ENCODE assay signal across 8 cellular contexts in the genomic region with DNA sequence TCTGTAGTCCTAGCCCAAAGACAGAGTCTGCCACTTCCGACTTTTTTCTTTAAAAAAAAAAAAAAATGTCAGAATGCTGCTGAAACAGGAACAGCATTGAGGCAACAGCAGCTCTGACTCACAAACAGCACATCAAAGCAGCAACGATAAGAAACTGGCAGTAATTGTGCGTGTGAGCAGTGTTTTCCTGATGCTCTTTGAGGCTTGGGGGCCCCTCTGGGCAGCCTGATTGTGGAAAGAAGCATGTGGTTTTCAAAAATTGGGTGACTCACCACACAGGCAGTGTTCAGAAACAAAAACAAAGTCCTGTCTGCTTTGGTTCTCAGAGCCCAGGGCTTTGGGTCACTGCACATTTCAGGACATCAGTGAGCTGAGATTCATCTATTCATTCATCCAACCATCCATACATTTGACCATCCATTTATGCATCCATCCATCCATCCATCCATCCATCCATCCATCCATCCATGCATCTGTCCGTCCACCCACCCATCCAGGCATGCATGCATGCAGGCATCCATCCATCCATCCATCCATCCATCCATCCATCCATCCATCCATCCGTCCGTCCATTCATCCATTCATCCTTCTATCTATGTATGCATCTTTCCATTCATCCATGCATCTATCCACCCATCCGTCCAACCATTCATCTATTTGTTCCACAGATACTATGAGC.
DNase-seq lines count a peak whose midpoint lies in the region; ATAC-seq and TF ChIP-seq lines count a peak whose summit lies in the region.

No MANE protein-coding gene starts in this region.

- H3K4me3 Mint-ChIP-seq in T-helper 2 cell treated with Interferon-gamma antibody and Interleukin-4, amounts not matched to agents 5 μg/mL and 100 μg/mL, for 36 hours: peak overlapping the region; percentile 66

- H3K27ac Mint-ChIP-seq in T-helper 2 cell treated with Interferon-gamma antibody and Interleukin-4, amounts not matched to agents 5 μg/mL and 100 μg/mL, for 36 hours: peak overlapping the region; percentile 82

- peaks cover 22% of the 10 kb centered on the region for H3K9me3 Mint-ChIP-seq in T-helper 2 cell treated with Interferon-gamma antibody and Interleukin-4, amounts not matched to agents 5 μg/mL and 100 μg/mL, for 36 hours

- peak; percentile 91 for DNase-seq in T-helper 2 cell treated with Interferon-gamma antibody and Interleukin-4, amounts not matched to agents 5 μg/mL and 100 μg/mL, for 36 hours (ENCODE audit: low spot score)
- DNase-seq in amniotic stem cell (lab: John Stamatoyannopoulos, UW) (peak; percentile 96), left colon (peak; percentile 21 to 49), NCI-H1436 (lab: John Stamatoyannopoulos, UW) (no peak), NCI-H2171 (lab: John Stamatoyannopoulos, UW) (no peak)
- peak; percentile 58 for DNase-seq in stimulated activated CD8-positive, alpha-beta memory T cell treated with anti-CD3 and anti-CD28 coated beads, Interleukin-12 subunit alpha, Interleukin-12 subunit beta, amount 100 ng/mL, for 24 hours (ENCODE audit: extremely low read depth)

- peak; percentile 61 for ATAC-seq in GM18505 (IDR thresholded peaks at IDR 0.05; ENCODE audit: unreplicated experiment)
- peak; percentile 61 for ATAC-seq in HG03520 (IDR thresholded peaks at IDR 0.05; ENCODE audit: unreplicated experiment)
- ATAC-seq in left colon: peak; percentile 38

- peaks cover 14% of the 10 kb centered on the region for H3K36me3 Mint-ChIP-seq in T-helper 2 cell treated with Interferon-gamma antibody and Interleukin-4, amounts not matched to agents 5 μg/mL and 100 μg/mL, for 36 hours (ENCODE audit: low read depth)

- intact Hi-C loops in left colon (cut with DNase I, micrococcal nuclease): no loop called here

- peaks cover 17% of the 10 kb centered on the region for H3K27me3 Mint-ChIP-seq in T-helper 2 cell treated with Interferon-gamma antibody and Interleukin-4, amounts not matched to agents 5 μg/mL and 100 μg/mL, for 36 hours (ENCODE audit: low read depth)

- TF ChIP-seq POLR2A in GM18505 (IDR thresholded peaks at IDR 0.05; ENCODE audit: borderline replicate concordance, extremely low read depth, insufficient read depth, insufficient read length): no peak

- H3K4me1 Mint-ChIP-seq in T-helper 2 cell treated with Interferon-gamma antibody and Interleukin-4, amounts not matched to agents 5 μg/mL and 100 μg/mL, for 36 hours (ENCODE audit: low read depth): peaks cover 73% of the 10 kb centered on the region

Comparison
In these comparisons a context has a peak if more than half of its experiments do, and no peak if none do; other contexts are left out.
1. DNase-seq: peak in T-helper 2 cell treated with Interferon-gamma antibody and Interleukin-4, amounts not matched to agents 5 μg/mL and 100 μg/mL, for 36 hours (single experiment), amniotic stem cell (single experiment), left colon (2 of 2) and stimulated activated CD8-positive, alpha-beta memory T cell treated with anti-CD3 and anti-CD28 coated beads, Interleukin-12 subunit alpha, Interleukin-12 subunit beta, amount 100 ng/mL, for 24 hours (single experiment); none in NCI-H1436 (single experiment) and NCI-H2171 (single experiment).
2. Peak in every context shown above with its lines, with median percentiles within 50 percentile points of each other: ATAC-seq.